Comparison of ENCODE assay signal across 25 cellular contexts in the genomic region with DNA sequence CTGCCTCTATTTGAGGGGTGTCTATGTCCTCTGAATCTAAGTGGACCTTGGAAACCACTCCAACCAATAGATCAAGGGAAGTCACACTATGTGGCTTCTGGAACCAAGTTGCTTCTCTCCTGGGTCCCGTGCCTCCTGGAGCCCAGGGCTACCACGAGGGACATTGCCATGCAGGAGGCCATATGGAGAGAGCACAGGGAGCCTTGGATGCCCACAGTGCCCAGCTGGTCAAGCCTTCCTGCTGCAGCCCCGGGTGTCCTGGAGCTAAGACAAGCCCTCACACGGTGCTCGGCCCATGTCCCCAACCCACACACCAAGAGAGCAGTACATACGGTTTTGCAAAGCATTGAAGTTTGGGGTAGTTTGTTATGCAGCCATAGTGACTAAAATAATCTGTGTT.
"Had no signal": no experiment of that assay in that cellular context is flagged by ENCODE, and none has a peak within 500 bp of the region (broad histone marks: within the 10 kb centered on the region; RNA-seq: fewer than 3 reads in every experiment).

No MANE protein-coding gene starts in this region.

- H3K4me3 Mint-ChIP-seq: activated CD4-positive, alpha-beta T cell treated with anti-CD3 and anti-CD28 coated beads for 36 hours; activated T-cell treated with anti-CD3 and anti-CD28 coated beads, Interleukin-2, amount 50 U/mL, for 72 hours; immature natural killer cell; nephron; WTC11 had no signal

- H3K36me3 Mint-ChIP-seq: activated naive CD4-positive, alpha-beta T cell treated with anti-CD3 and anti-CD28 coated beads, Interleukin-2, amount 50 U/mL, for 72 hours; immature natural killer cell; WTC11 had no signal

- H3K27ac Mint-ChIP-seq: activated CD4-positive, alpha-beta T cell treated with anti-CD3 and anti-CD28 coated beads for 36 hours; activated T-cell treated with anti-CD3 and anti-CD28 coated beads, Interleukin-2, amount 50 U/mL, for 72 hours; immature natural killer cell; nephron; WTC11 had no signal

- H3K4me3 ChIP-seq: colonic mucosa, gastroesophageal sphincter, lung, pancreas, prostate gland, suprapubic skin, tibial artery had no signal

- H3K27me3 ChIP-seq: colonic mucosa, gastroesophageal sphincter, neutrophil, pancreas had no signal

- H3K4me1 Mint-ChIP-seq: activated CD4-positive, alpha-beta T cell treated with anti-CD3 and anti-CD28 coated beads for 36 hours; immature natural killer cell; nephron; WTC11 had no signal

- H3K27me3 Mint-ChIP-seq: activated CD4-positive, alpha-beta T cell treated with anti-CD3 and anti-CD28 coated beads for 36 hours had no signal

- H3K9me3 ChIP-seq: colonic mucosa, gastroesophageal sphincter, neutrophil, pancreas, prostate gland, suprapubic skin, tibial artery had no signal

- H3K27ac ChIP-seq: colonic mucosa, gastroesophageal sphincter, neutrophil, pancreas, prostate gland, suprapubic skin, tibial artery had no signal

- DNase-seq: activated CD4-positive, alpha-beta T cell treated with anti-CD3 and anti-CD28 coated beads for 36 hours; activated naive CD4-positive, alpha-beta T cell; activated T-cell treated with anti-CD3 and anti-CD28 coated beads for 4 hours; activated T-cell treated with anti-CD3 and anti-CD28 coated beads, Interleukin-2, amount 50 U/mL, for 72 hours; cerebellar nuclear complex; colonic mucosa; effector memory CD4-positive, alpha-beta T cell; erythroblast; hypothalamus; immature natural killer cell; pancreas; retina; stimulated activated CD4-positive, alpha-beta T cell treated with anti-CD3 and anti-CD28 coated beads, Interleukin-15, amount 100 ng/mL, for 24 hours; stimulated activated CD4-positive, alpha-beta T cell treated with anti-CD3 and anti-CD28 coated beads, Interleukin-2, amount 100 ng/mL, for 24 hours; stimulated activated naive CD4-positive, alpha-beta T cell; T-helper 2 cell had no signal

- H3K36me3 ChIP-seq: colonic mucosa, gastroesophageal sphincter, neutrophil, pancreas, prostate gland, suprapubic skin, tibial artery had no signal

- H3K9me3 Mint-ChIP-seq: activated naive CD4-positive, alpha-beta T cell treated with anti-CD3 and anti-CD28 coated beads, Interleukin-2, amount 50 U/mL, for 72 hours; activated T-cell treated with anti-CD3 and anti-CD28 coated beads, Interleukin-2, amount 50 U/mL, for 72 hours; immature natural killer cell; nephron had no signal

- H3K4me1 ChIP-seq: colonic mucosa, gastroesophageal sphincter, pancreas, prostate gland, suprapubic skin had no signal

- ATAC-seq: activated CD4-positive, alpha-beta T cell treated with anti-CD3 and anti-CD28 coated beads for 36 hours; activated naive CD4-positive, alpha-beta T cell treated with anti-CD3 and anti-CD28 coated beads, Interleukin-2, amount 50 U/mL, for 72 hours; activated T-cell treated with anti-CD3 and anti-CD28 coated beads, Interleukin-2, amount 50 U/mL, for 72 hours; gastroesophageal sphincter; pancreas; WTC11 had no signal
